In the genomic region with DNA sequence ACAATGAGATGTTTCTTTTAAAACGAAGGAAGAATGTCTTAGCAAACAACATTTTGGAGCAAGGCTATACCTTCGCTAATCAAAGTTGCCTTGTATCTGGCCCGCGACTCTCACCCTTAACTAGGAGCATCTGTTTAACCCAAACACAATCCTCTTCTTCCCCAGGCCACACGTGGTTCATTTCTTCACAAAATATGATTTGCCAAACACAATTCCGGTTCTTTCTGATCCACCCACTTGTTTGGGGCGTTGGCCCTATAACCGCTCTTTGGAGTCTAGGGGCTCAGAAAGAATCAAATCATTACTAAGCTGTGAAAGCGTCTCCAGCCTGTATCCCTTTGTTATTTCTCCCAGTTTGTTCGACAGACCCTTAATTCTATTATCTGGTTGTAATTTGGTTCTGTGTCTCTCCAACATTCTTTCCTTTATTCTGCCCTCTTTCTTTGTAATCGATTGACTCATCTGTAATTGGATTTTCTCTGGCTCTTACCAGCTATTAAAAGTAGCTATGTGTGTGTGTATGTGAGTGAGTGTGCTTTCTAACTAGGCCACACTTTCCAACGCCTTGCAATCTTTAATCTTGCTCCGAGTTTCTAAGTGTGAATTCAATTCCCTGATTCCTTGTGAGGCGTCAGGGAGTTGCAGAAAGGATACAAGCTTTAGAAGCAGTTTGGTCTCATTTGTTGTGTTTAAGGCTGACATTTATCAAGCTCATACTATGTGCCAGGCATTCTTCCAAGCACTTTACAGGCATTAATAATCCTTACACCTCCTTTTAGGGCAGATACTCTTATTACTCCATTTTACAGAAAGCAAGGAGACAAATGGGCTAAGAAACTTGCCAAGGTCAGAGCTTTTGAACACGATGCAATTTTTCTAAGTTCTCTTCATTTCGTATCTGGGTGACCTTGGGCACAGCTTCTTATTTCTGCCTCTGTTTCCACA, we compare ENCODE assay signal across 26 cellular contexts.
DNase-seq lines count a peak whose midpoint lies in the region; ATAC-seq, FAIRE-seq and TF ChIP-seq lines count a peak whose summit lies in the region.
"Had no signal": no experiment of that assay in that cellular context is flagged by ENCODE, and none has a peak within 500 bp of the region (broad histone marks: within the 10 kb centered on the region; RNA-seq: fewer than 3 reads in every experiment).

No MANE protein-coding gene starts in this region.

- H3K36me3 ChIP-seq in spleen, result no peaks in the 10 kb centered on the region
- no peaks in the 10 kb centered on the region for H3K36me3 ChIP-seq in Peyer's patch
- H3K36me3 ChIP-seq: prostate gland had no signal

- 84 to 90% (median 88%) methylated on average over 16 of the region's 16 CpGs for WGBS in spleen, 5 donors

- H3K4me3 ChIP-seq in fibroblast of mammary gland (ENCODE audit: control insufficient read depth, low read depth, low read length), result no peak overlapping the region
- no peak overlapping the region for H3K4me3 ChIP-seq in spleen
- no peak overlapping the region for H3K4me3 ChIP-seq in Peyer's patch
- H3K4me3 ChIP-seq: prostate gland had no signal

- intact Hi-C loops in spleen (cut with DNase I; ENCODE audit: low total_unique reads), result no loop called here

- H3K9me3 ChIP-seq in spleen (no peaks in the 10 kb centered on the region), Peyer's patch (no peaks in the 10 kb centered on the region)
- H3K9me3 ChIP-seq: prostate gland had no signal

- DNase-seq in AG20443 (ENCODE audit: low spot score) (peak; percentile 16), fibroblast of mammary gland (ENCODE audit: low read depth) (peak; percentile 25), retina (peak; percentile 44), RCC 7860 (ENCODE audit: low spot score) (no peak), spleen (no peak), Peyer's patch (no peak)
- DNase-seq: activated B cell treated with CpG ODN at 0.5 μM for 24 hours; activated CD4-positive, alpha-beta memory T cell treated with anti-CD3 and anti-CD28 coated beads for 36 hours; activated naive CD4-positive, alpha-beta T cell treated with Interleukin-2 at 50 U/mL for 16 hours; CD4-positive, alpha-beta T cell; cerebellar nuclear complex; DMS153; effector memory CD8-positive, alpha-beta T cell; KG1; NCI-H187; NCI-H345; PC-3; SIG-M5; stimulated activated CD4-positive, alpha-beta T cell treated with anti-CD3 and anti-CD28 coated beads, Interleukin-12 subunit alpha, Interleukin-12 subunit beta, amount 100 ng/mL, for 4 hours; stimulated activated CD8-positive, alpha-beta memory T cell treated with anti-CD3 and anti-CD28 coated beads, Interleukin-4, amount 100 ng/mL, for 48 hours had no signal

- ATAC-seq in SK-N-SH treated with all-trans-retinoic acid at 6 μM for 48 hours (no peak; the same call in 2 of the 3 replicates), HG03457 (IDR thresholded peaks at IDR 0.05; ENCODE audit: unreplicated experiment) (no peak)
- ATAC-seq: effector memory CD8-positive, alpha-beta T cell; PC-3 had no signal

- FAIRE-seq in RCC 7860 (lab: Jason Lieb, UNC), result no peak
- FAIRE-seq: G401.6, GM19239, H1 had no signal

- TF ChIP-seq CTCF in fibroblast of mammary gland (conservative IDR thresholded peaks at IDR 0.05; ENCODE audit: control insufficient read depth, insufficient read depth, low read depth, low read length) (no peak), spleen (IDR thresholded peaks at IDR 0.05 in 8 of 11, conservative IDR thresholded peaks at IDR 0.05 in 3 of 11) (no peak), Peyer's patch (IDR thresholded peaks at IDR 0.05) (no peak)

- H3K4me1 ChIP-seq in spleen (peaks cover 0 to 6% (median 0%) of the 10 kb centered on the region in 6 donors), Peyer's patch (no peaks in the 10 kb centered on the region)
- H3K4me1 ChIP-seq: prostate gland had no signal

- H3K27me3 ChIP-seq in spleen (replicated peaks in 1 of 7) (peaks cover 0 to 31% (median 0%) of the 10 kb centered on the region in 7 donors), Peyer's patch (no peaks in the 10 kb centered on the region)

- H3K27ac ChIP-seq in spleen (no peak overlapping the region), Peyer's patch (peak overlapping the region in 1 of 4 donors; percentile 48)
- H3K27ac ChIP-seq: prostate gland had no signal

- no peak for TF ChIP-seq POLR2A in spleen (IDR thresholded peaks at IDR 0.05)
- TF ChIP-seq POLR2A in Peyer's patch (IDR thresholded peaks at IDR 0.05), result no peak

TF ChIP-seq in SK-N-SH treated with all-trans-retinoic acid at 6 μM for 48 hours, 23 proteins besides CTCF, POLR2A, EP300 and RAD21:
- TF ChIP-seq ARNTL (CRISPR knock-in tag; IDR thresholded peaks at IDR 0.05; ENCODE audit: borderline replicate concordance, low read depth) (no peak), ISL1 (CRISPR knock-in tag; IDR thresholded peaks at IDR 0.05) (peak; percentile 61)

Comparison
In these comparisons a context has a peak if more than half of its experiments do, and no peak if none do; other contexts are left out.
1. DNase-seq: peak in AG20443 (single experiment), fibroblast of mammary gland (single experiment) and retina (single experiment); none in RCC 7860 (single experiment), spleen (single experiment) and Peyer's patch (0 of 3).